Comparison of ENCODE assay signal across 8 cellular contexts in the genomic region with DNA sequence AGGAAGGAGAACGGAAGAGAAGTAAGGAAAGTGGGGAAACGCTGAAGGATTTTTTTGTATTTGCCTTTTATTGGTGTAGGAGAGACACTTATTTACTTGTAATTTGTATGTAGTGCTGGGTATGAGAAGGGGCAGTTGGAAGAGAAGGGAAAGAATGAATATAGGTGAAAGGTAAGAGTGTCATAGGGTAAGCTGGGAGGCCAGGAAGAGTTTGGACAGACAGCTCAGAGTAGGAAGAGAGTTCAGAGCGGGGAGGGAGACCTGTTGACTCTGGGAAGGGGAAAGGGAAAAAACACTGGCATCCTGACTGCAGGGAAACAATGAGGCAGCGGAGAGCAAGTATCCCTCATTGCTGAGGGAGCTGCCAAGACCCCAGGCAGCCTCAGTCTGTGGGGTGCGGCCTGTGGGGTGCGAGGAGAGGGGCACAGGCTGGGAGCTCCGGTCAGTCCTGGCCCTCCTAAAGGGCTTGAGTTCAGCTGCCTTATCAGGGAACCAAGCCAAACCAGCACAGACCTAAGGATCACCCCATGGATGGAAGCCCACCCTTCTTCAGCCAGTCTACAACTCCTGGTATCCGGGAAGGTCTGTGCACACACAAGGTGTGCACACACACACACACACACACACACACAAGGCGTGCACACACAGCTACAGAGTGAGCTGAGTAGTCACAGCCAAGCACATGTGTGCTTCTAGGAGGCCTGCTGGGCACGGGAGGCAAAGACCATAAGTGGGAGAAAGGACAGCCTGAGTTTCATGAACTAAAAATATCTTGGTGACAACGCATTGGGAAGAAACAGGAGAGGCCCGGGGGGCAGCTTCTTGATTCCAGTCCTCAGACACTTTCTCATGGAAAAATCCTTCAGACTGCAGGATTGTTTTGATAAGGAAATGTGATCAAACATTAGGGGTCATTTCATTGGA. TPM values are rescaled to one million over a fixed set of nuclear protein-coding genes. Genes with fewer than 3 reads are reported as not detected.
DNase-seq lines count a peak whose midpoint lies in the region; ATAC-seq, FAIRE-seq and TF ChIP-seq lines count a peak whose summit lies in the region.
"Had no signal": no experiment of that assay in that cellular context is flagged by ENCODE, and none has a peak within 500 bp of the region (broad histone marks: within the 10 kb centered on the region; RNA-seq: fewer than 3 reads in every experiment).

No MANE protein-coding gene starts in this region.

- H3K4me1 ChIP-seq in lower lobe of right lung (peaks cover 79% of the 10 kb centered on the region), thoracic aorta (ENCODE audit: control insufficient read depth in 1 of 2, low read depth in 2 of 2) (peaks cover 22 to 50% of the 10 kb centered on the region in 2 donors), A673 (ENCODE audit: insufficient read depth, low read length, poor library complexity, severe bottlenecking) (peaks cover 41% of the 10 kb centered on the region)

- TF ChIP-seq CTCF in chondrocyte (IDR thresholded peaks at IDR 0.05) (no peak), lower lobe of right lung (IDR thresholded peaks at IDR 0.05) (no peak), thoracic aorta (IDR thresholded peaks at IDR 0.05) (no peak), A673 (conservative IDR thresholded peaks at IDR 0.05; ENCODE audit: low read depth, low read length) (no peak)

- CTCF ChIA-PET in A673 (lab: Charles Lee): no interaction called here

- H3K9me3 ChIP-seq in lower lobe of right lung (no peaks in the 10 kb centered on the region), thoracic aorta (no peaks in the 10 kb centered on the region), A673 (ENCODE audit: low read depth, low read length, poor library complexity, severe bottlenecking) (no peaks in the 10 kb centered on the region)

- DNase-seq in M059J (ENCODE audit: low read depth) (peak; percentile 75), chondrocyte (ENCODE audit: low spot score) (no peak), lower lobe of right lung (no peak), thoracic aorta (ENCODE audit: low spot score) (peak; percentile 47), A673 (ENCODE audit: low spot score) (no peak), frontal cortex (ENCODE audit: low spot score in 2 of 2) (no peak)
- DNase-seq in stimulated activated CD4-positive, alpha-beta T cell treated with anti-CD3 and anti-CD28 coated beads, Interleukin-2, amount 100 ng/mL, for 24 hours: no peak
- DNase-seq: activated CD4-positive, alpha-beta T cell treated with anti-CD3 and anti-CD28 coated beads, Interleukin-2, amount 10 ng/mL, durations not matched to agents 24 days and 14 days had no signal

- H3K27ac ChIP-seq in lower lobe of right lung (peak overlapping the region; percentile 98), thoracic aorta (peak overlapping the region; percentile 96 to 97), A673 (ENCODE audit: low read depth, low read length, poor library complexity, severe bottlenecking) (no peak overlapping the region)

- no peaks in the 10 kb centered on the region for H3K27me3 Mint-ChIP-seq in chondrocyte (ENCODE audit: low read depth)
- H3K27me3 Mint-ChIP-seq: activated CD4-positive, alpha-beta T cell treated with anti-CD3 and anti-CD28 coated beads, Interleukin-2, amount 10 ng/mL, durations not matched to agents 24 days and 14 days had no signal

- FAIRE-seq in frontal cortex (lab: Jason Lieb, UNC): no peak

- no peaks in the 10 kb centered on the region for H3K9me3 Mint-ChIP-seq in chondrocyte (ENCODE audit: low read depth)
- H3K9me3 Mint-ChIP-seq: activated CD4-positive, alpha-beta T cell treated with anti-CD3 and anti-CD28 coated beads, Interleukin-2, amount 10 ng/mL, durations not matched to agents 24 days and 14 days had no signal

- H3K27ac Mint-ChIP-seq in chondrocyte (ENCODE audit: unreplicated experiment): peak overlapping the region; percentile 98
- H3K27ac Mint-ChIP-seq: activated CD4-positive, alpha-beta T cell treated with anti-CD3 and anti-CD28 coated beads, Interleukin-2, amount 10 ng/mL, durations not matched to agents 24 days and 14 days had no signal

- H3K36me3 ChIP-seq in lower lobe of right lung (no peaks in the 10 kb centered on the region), thoracic aorta (no peaks in the 10 kb centered on the region), A673 (ENCODE audit: insufficient read depth, low read length, poor library complexity, severe bottlenecking) (no peaks in the 10 kb centered on the region)

- H3K4me3 Mint-ChIP-seq in chondrocyte (ENCODE audit: unreplicated experiment): peak overlapping the region; percentile 83

- POLR2A ChIA-PET in A673 (lab: Charles Lee; ENCODE audit: low non-redundant PET): interaction anchor here (0.9 kb wide), 1 partner anchor 117 kb away, joined by 3 read pairs; no protein-coding TSS in a partner anchor

- no peak for ATAC-seq in lower lobe of right lung
- peak; percentile 4 for ATAC-seq in thoracic aorta (ENCODE audit: insufficient number of reproducible peaks, low FRiP score, low read depth)

- no peaks in the 10 kb centered on the region for H3K27me3 ChIP-seq in lower lobe of right lung (ENCODE audit: low read depth)
- no peaks in the 10 kb centered on the region for H3K27me3 ChIP-seq in thoracic aorta (replicated peaks; ENCODE audit: insufficient read depth)
- no peaks in the 10 kb centered on the region for H3K27me3 ChIP-seq in A673 (replicated peaks; ENCODE audit: insufficient read depth, low read depth, low read length, poor library complexity)

- intact Hi-C loops in lower lobe of right lung (cut with DNase I): no loop called here
- intact Hi-C loops in A673 (cut with micrococcal nuclease; ENCODE audit: unreplicated experiment): loop anchor here (10.0 kb wide), 1 partner anchor 118 kb away; a partner anchor contains a TSS

- H3K4me1 Mint-ChIP-seq in chondrocyte (ENCODE audit: low read depth): peaks cover 77% of the 10 kb centered on the region

- H3K4me3 ChIP-seq in lower lobe of right lung (peak overlapping the region; percentile 61), thoracic aorta (peak overlapping the region; percentile 79), A673 (ENCODE audit: low read depth, low read length, poor library complexity, severe bottlenecking) (no peak overlapping the region)

- no TSS peak for BruUV-seq in A673 (replicated peaks; lab: Mats Ljungman, UMichigan)

- peaks cover 2% of the 10 kb centered on the region for H3K36me3 Mint-ChIP-seq in chondrocyte (ENCODE audit: low read depth)

RNA-seq across cellular contexts. Expression of a gene that starts 2.9 kb away (rescaled TPM):
- 46.8 and 51.1 TPM in 2 replicates for total RNA-seq in M059J (2014; rRNA removed; shearing (Covaris generic))
- total RNA-seq in chondrocyte (29.3 to 51.5 TPM (median 29.9 TPM) in 3 replicates), lower lobe of right lung (37.5 TPM), thoracic aorta (10 to 100 TPM; 11.8 to 32.2 TPM), A673 (2021) (7.8 and 9.8 TPM in 2 replicates), frontal cortex (6.1 TPM)

Comparison
In these comparisons a context has a peak if more than half of its experiments do, and no peak if none do; other contexts are left out.
1. DNase-seq: peak in M059J (single experiment) and thoracic aorta (single experiment); none in chondrocyte (single experiment), lower lobe of right lung (single experiment), A673 (single experiment), stimulated activated CD4-positive, alpha-beta T cell treated with anti-CD3 and anti-CD28 coated beads, Interleukin-2, amount 100 ng/mL, for 24 hours (0 of 2) and frontal cortex (0 of 2).